In the genomic region with DNA sequence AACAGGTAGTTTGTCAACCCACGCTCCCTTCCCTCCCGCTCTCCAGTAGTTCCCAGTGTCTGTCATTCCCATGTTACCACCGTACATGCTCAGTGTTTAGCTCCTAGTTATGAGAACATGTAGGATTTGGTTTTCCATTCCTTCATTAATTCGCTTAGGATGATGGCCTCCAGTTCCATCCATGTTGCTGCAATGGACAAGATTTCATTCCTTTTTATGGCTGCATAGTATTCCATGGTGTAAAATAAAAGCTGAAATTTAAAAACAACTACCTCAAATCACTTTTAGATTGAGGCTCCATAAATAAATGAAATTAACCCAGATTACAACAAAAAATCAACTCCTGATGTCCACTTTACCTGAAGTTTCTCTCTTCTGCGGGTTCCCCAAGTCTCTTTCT, we compare ENCODE assay signal across 25 cellular contexts.
A peak's percentile ranks its signal among the peaks of the same experiment; 100 is the strongest.
DNase-seq lines count a peak whose midpoint lies in the region; ATAC-seq, FAIRE-seq and TF ChIP-seq lines count a peak whose summit lies in the region.
"Had no signal": no experiment of that assay in that cellular context is flagged by ENCODE, and none has a peak within 500 bp of the region (broad histone marks: within the 10 kb centered on the region; RNA-seq: fewer than 3 reads in every experiment).

No MANE protein-coding gene starts in this region.

- H3K9me3 Mint-ChIP-seq in activated CD4-positive, alpha-beta T cell treated with anti-CD3 and anti-CD28 coated beads, Interleukin-2, amount 10 ng/mL, durations not matched to agents 7 days and 5 days, result no peaks in the 10 kb centered on the region
- H3K9me3 Mint-ChIP-seq in activated naive CD8-positive, alpha-beta T cell treated with anti-CD3 and anti-CD28 coated beads, Interleukin-2, amount 10 ng/mL, durations not matched to agents 7 days and 5 days, result peaks cover 1% of the 10 kb centered on the region
- H3K9me3 Mint-ChIP-seq in activated naive CD8-positive, alpha-beta T cell treated with anti-CD3 and anti-CD28 coated beads for 36 hours, result peaks cover 3% of the 10 kb centered on the region
- peaks cover 0 to 4% (median 1%) of the 10 kb centered on the region in 9 donors for H3K9me3 Mint-ChIP-seq in naive thymus-derived CD8-positive, alpha-beta T cell
- H3K9me3 Mint-ChIP-seq: H9 had no signal

- no peak for FAIRE-seq in K562 (lab: Jason Lieb, UNC)
- FAIRE-seq: A204.1, GM12891, GM18507 had no signal

- TF ChIP-seq EP300 in K562 (IDR thresholded peaks at IDR 0.05; ENCODE audit: low read length), result no peak

- H3K36me3 Mint-ChIP-seq in activated CD4-positive, alpha-beta T cell treated with anti-CD3 and anti-CD28 coated beads, Interleukin-2, amount 10 ng/mL, durations not matched to agents 7 days and 5 days (ENCODE audit: low read depth), result peaks cover 2% of the 10 kb centered on the region
- peaks cover 2% of the 10 kb centered on the region for H3K36me3 Mint-ChIP-seq in activated naive CD8-positive, alpha-beta T cell treated with anti-CD3 and anti-CD28 coated beads, Interleukin-2, amount 10 ng/mL, durations not matched to agents 7 days and 5 days
- H3K36me3 Mint-ChIP-seq in activated naive CD8-positive, alpha-beta T cell treated with anti-CD3 and anti-CD28 coated beads for 36 hours, result no peaks in the 10 kb centered on the region
- H3K36me3 Mint-ChIP-seq in naive thymus-derived CD8-positive, alpha-beta T cell, result no peaks in the 10 kb centered on the region
- H3K36me3 Mint-ChIP-seq: CD4-positive, CD25-positive, alpha-beta regulatory T cell had no signal

- H3K4me1 Mint-ChIP-seq in activated CD4-positive, alpha-beta T cell treated with anti-CD3 and anti-CD28 coated beads, Interleukin-2, amount 10 ng/mL, durations not matched to agents 7 days and 5 days, result peaks cover 27% of the 10 kb centered on the region
- H3K4me1 Mint-ChIP-seq in activated naive CD8-positive, alpha-beta T cell treated with anti-CD3 and anti-CD28 coated beads, Interleukin-2, amount 10 ng/mL, durations not matched to agents 7 days and 5 days, result peaks cover 16% of the 10 kb centered on the region
- peaks cover 37% of the 10 kb centered on the region for H3K4me1 Mint-ChIP-seq in activated naive CD8-positive, alpha-beta T cell treated with anti-CD3 and anti-CD28 coated beads for 36 hours
- peaks cover 30 to 71% (median 49%) of the 10 kb centered on the region in 4 donors for H3K4me1 Mint-ChIP-seq in naive thymus-derived CD8-positive, alpha-beta T cell
- H3K4me1 Mint-ChIP-seq: B cell had no signal

- H3K27ac ChIP-seq in K562 (ENCODE audit: extremely low read depth, low read depth, low read length) (no peak overlapping the region), thyroid gland (no peak overlapping the region)
- H3K27ac ChIP-seq: 22Rv1, BLaER1, C4-2B, GM23248 had no signal

- H3K4me3 ChIP-seq in K562 (no peak overlapping the region), thyroid gland (replicated peaks in 1 of 3) (no peak overlapping the region)
- H3K4me3 ChIP-seq: BLaER1, GM23248 had no signal

- H3K36me3 ChIP-seq in K562 (ENCODE audit: control insufficient read depth, insufficient read depth, low read length) (no peaks in the 10 kb centered on the region), thyroid gland (no peaks in the 10 kb centered on the region)
- H3K36me3 ChIP-seq: BLaER1 had no signal

- no TSS peak for BruUV-seq in K562 (replicated peaks; lab: Mats Ljungman, UMichigan)

- no peak for DNase-seq in activated CD4-positive, alpha-beta T cell treated with anti-CD3 and anti-CD28 coated beads, Interleukin-2, amount 10 ng/mL, durations not matched to agents 7 days and 5 days
- no peak for DNase-seq in activated CD4-positive, alpha-beta T cell treated with anti-CD3 and anti-CD28 coated beads, Interleukin-2, amount 50 U/mL, for 1 hour
- no peak for DNase-seq in activated naive CD8-positive, alpha-beta T cell treated with anti-CD3 and anti-CD28 coated beads, Interleukin-2, amount 10 ng/mL, durations not matched to agents 7 days and 5 days
- no peak for DNase-seq in activated naive CD8-positive, alpha-beta T cell treated with anti-CD3 and anti-CD28 coated beads for 36 hours
- DNase-seq in K562 (ENCODE audit: extremely low read depth in 1 of 4, low spot score in 3 of 4) (no peak), thyroid gland (no peak), NCI-H2227 (lab: John Stamatoyannopoulos, UW; ENCODE audit: unreplicated experiment) (no peak)
- no peak for DNase-seq in naive thymus-derived CD8-positive, alpha-beta T cell
- DNase-seq: Calu3, COR-L47, DMS53, DMS79 treated with DMSO at 0.1 percent for 48 hours, GF-D8, GM23248, H9, HFFc6 had no signal

- no peaks in the 10 kb centered on the region for H3K4me1 ChIP-seq in K562 (replicated peaks in 1 of 2; ENCODE audit: control insufficient read depth in 2 of 2, insufficient read depth in 2 of 2, low read length in 2 of 2)
- H3K4me1 ChIP-seq in thyroid gland, result peaks cover 7 to 20% of the 10 kb centered on the region in 2 donors
- H3K4me1 ChIP-seq: BLaER1 had no signal

- no peaks in the 10 kb centered on the region for H3K27me3 Mint-ChIP-seq in activated CD4-positive, alpha-beta T cell treated with anti-CD3 and anti-CD28 coated beads, Interleukin-2, amount 10 ng/mL, durations not matched to agents 7 days and 5 days
- H3K27me3 Mint-ChIP-seq in activated naive CD8-positive, alpha-beta T cell treated with anti-CD3 and anti-CD28 coated beads, Interleukin-2, amount 10 ng/mL, durations not matched to agents 7 days and 5 days, result peaks cover 2% of the 10 kb centered on the region
- no peaks in the 10 kb centered on the region for H3K27me3 Mint-ChIP-seq in activated naive CD8-positive, alpha-beta T cell treated with anti-CD3 and anti-CD28 coated beads for 36 hours
- no peaks in the 10 kb centered on the region for H3K27me3 Mint-ChIP-seq in naive thymus-derived CD8-positive, alpha-beta T cell

- H3K4me3 Mint-ChIP-seq in activated CD4-positive, alpha-beta T cell treated with anti-CD3 and anti-CD28 coated beads, Interleukin-2, amount 10 ng/mL, durations not matched to agents 7 days and 5 days, result no peak overlapping the region
- H3K4me3 Mint-ChIP-seq in activated naive CD8-positive, alpha-beta T cell treated with anti-CD3 and anti-CD28 coated beads, Interleukin-2, amount 10 ng/mL, durations not matched to agents 7 days and 5 days, result peak overlapping the region; percentile 16
- H3K4me3 Mint-ChIP-seq in activated naive CD8-positive, alpha-beta T cell treated with anti-CD3 and anti-CD28 coated beads for 36 hours, result no peak overlapping the region
- H3K4me3 Mint-ChIP-seq in naive thymus-derived CD8-positive, alpha-beta T cell, result peak overlapping the region in 7 of 10 donors; percentile 19 to 78 (median 62)
- H3K4me3 Mint-ChIP-seq: B cell; CD4-positive, CD25-positive, alpha-beta regulatory T cell; H9; HFFc6 had no signal

- H3K9me1 ChIP-seq in K562 (ENCODE audit: control insufficient read depth, insufficient read depth, low read length), result no peaks in the 10 kb centered on the region

- intact Hi-C loops in K562 (cut with micrococcal nuclease), result no loop called here
- intact Hi-C loops in thyroid gland (cut with DNase I), result no loop called here

- no peaks in the 10 kb centered on the region for H3K79me2 ChIP-seq in K562 (ENCODE audit: control insufficient read depth, insufficient read depth, low read length)

- TF ChIP-seq POLR2A in K562 (conservative IDR thresholded peaks at IDR 0.05) (no peak), thyroid gland (IDR thresholded peaks at IDR 0.05) (no peak)

- TF ChIP-seq RAD21 in K562 (CRISPR knock-in tag; conservative IDR thresholded peaks at IDR 0.05 in 1 of 2, IDR thresholded peaks at IDR 0.05 in 1 of 2), result no peak

- no peaks in the 10 kb centered on the region; the same call in 1 of the 2 replicates for H3K9me3 ChIP-seq in K562 (replicated peaks; ENCODE audit: control insufficient read depth, insufficient read depth, low read depth, low read length)
- no peaks in the 10 kb centered on the region for H3K9me3 ChIP-seq in thyroid gland
- H3K9me3 ChIP-seq: BLaER1 had no signal

- no peak overlapping the region for H2AFZ ChIP-seq in K562 (ENCODE audit: low read depth, low read length)
- H2AFZ ChIP-seq: GM23248 had no signal

- 0 out of 2 replicates have a peak, but pooled peaks cover 3% of the 10 kb centered on the region for H4K20me1 ChIP-seq in K562 (replicated peaks; ENCODE audit: control insufficient read depth, insufficient read depth, low read length)
- H4K20me1 ChIP-seq: BLaER1 had no signal

- POLR2A ChIA-PET in activated CD4-positive, alpha-beta T cell treated with anti-CD3 and anti-CD28 coated beads, Interleukin-2, amount 10 ng/mL, durations not matched to agents 7 days and 5 days (lab: Charles Lee), result no interaction called here
- POLR2A ChIA-PET in activated naive CD8-positive, alpha-beta T cell treated with anti-CD3 and anti-CD28 coated beads, Interleukin-2, amount 10 ng/mL, durations not matched to agents 7 days and 5 days (lab: Charles Lee), result no interaction called here
- POLR2A ChIA-PET in K562 (lab: Yijun Ruan, JAX), result no interaction called here
- POLR2A ChIA-PET in naive thymus-derived CD8-positive, alpha-beta T cell (lab: Charles Lee), result interaction anchor here (1.0 kb wide), 1 partner anchor 15 kb away, joined by 3 read pairs; no protein-coding TSS in a partner anchor

- CTCF ChIA-PET in activated CD4-positive, alpha-beta T cell treated with anti-CD3 and anti-CD28 coated beads, Interleukin-2, amount 10 ng/mL, durations not matched to agents 7 days and 5 days (lab: Charles Lee), result no interaction called here
- CTCF ChIA-PET in K562 (lab: Yijun Ruan, JAX; ENCODE audit: low intra/inter-chr PET ratio), result no interaction called here

- whole genome bisulfite sequencing in K562 (ENCODE audit: insufficient coverage, low coverage, missing lambda C conversion rate), result 9% methylated on average over 5 of the region's 5 CpGs
- 95 to 98% methylated on average over 5 of the region's 5 CpGs for WGBS in thyroid gland, 2 donors

- H3K9ac ChIP-seq in K562 (ENCODE audit: insufficient read depth in 1 of 2, low read depth in 2 of 2, low read length in 2 of 2), result no peak overlapping the region
- H3K9ac ChIP-seq: BLaER1, GM23248 had no signal

- H3K27ac Mint-ChIP-seq in activated CD4-positive, alpha-beta T cell treated with anti-CD3 and anti-CD28 coated beads, Interleukin-2, amount 10 ng/mL, durations not matched to agents 7 days and 5 days, result peak overlapping the region; percentile 41
- H3K27ac Mint-ChIP-seq in activated naive CD8-positive, alpha-beta T cell treated with anti-CD3 and anti-CD28 coated beads, Interleukin-2, amount 10 ng/mL, durations not matched to agents 7 days and 5 days, result no peak overlapping the region
- H3K27ac Mint-ChIP-seq in activated naive CD8-positive, alpha-beta T cell treated with anti-CD3 and anti-CD28 coated beads for 36 hours, result no peak overlapping the region
- peak overlapping the region in 8 of 10 donors; percentile 53 to 91 (median 73) for H3K27ac Mint-ChIP-seq in naive thymus-derived CD8-positive, alpha-beta T cell
- H3K27ac Mint-ChIP-seq: B cell; CD4-positive, CD25-positive, alpha-beta regulatory T cell; H9; HFFc6 had no signal

- ATAC-seq in activated naive CD8-positive, alpha-beta T cell treated with anti-CD3 and anti-CD28 coated beads, Interleukin-2, amount 10 ng/mL, durations not matched to agents 7 days and 5 days (ENCODE audit: low read depth), result no peak
- no peak for ATAC-seq in K562
- ATAC-seq in naive thymus-derived CD8-positive, alpha-beta T cell, result no peak
- ATAC-seq: HCT116 had no signal

- in situ Hi-C loops in K562 (cut with MboI), result no loop called here

- H3K27me3 ChIP-seq in K562 (ENCODE audit: control insufficient read depth in 2 of 2, insufficient read depth in 2 of 2, low read length in 2 of 2), result peaks cover 15 to 23% of the 10 kb centered on the region in 2 experiments
- H3K27me3 ChIP-seq in thyroid gland, result no peaks in the 10 kb centered on the region
- H3K27me3 ChIP-seq: BLaER1 had no signal

- no peak overlapping the region for H3K4me2 ChIP-seq in K562 (ENCODE audit: insufficient read depth, low read length)
- H3K4me2 ChIP-seq: BLaER1 had no signal

- no peak for TF ChIP-seq CTCF in K562 (IDR thresholded peaks at IDR 0.05 in 2 of 3, conservative IDR thresholded peaks at IDR 0.05 in 1 of 3; ENCODE audit: insufficient read depth in 2 of 3, low read depth in 1 of 3, low read length in 3 of 3)
- TF ChIP-seq CTCF in thyroid gland (IDR thresholded peaks at IDR 0.05), result no peak

Comparison
In these comparisons a context has a peak if more than half of its experiments do, and no peak if none do; other contexts are left out.
1. H3K4me3 Mint-ChIP-seq: peak in activated naive CD8-positive, alpha-beta T cell treated with anti-CD3 and anti-CD28 coated beads, Interleukin-2, amount 10 ng/mL, durations not matched to agents 7 days and 5 days (single experiment) and naive thymus-derived CD8-positive, alpha-beta T cell (7 of 10); none in activated CD4-positive, alpha-beta T cell treated with anti-CD3 and anti-CD28 coated beads, Interleukin-2, amount 10 ng/mL, durations not matched to agents 7 days and 5 days (single experiment) and activated naive CD8-positive, alpha-beta T cell treated with anti-CD3 and anti-CD28 coated beads for 36 hours (single experiment).
2. H3K27ac Mint-ChIP-seq: peak in activated CD4-positive, alpha-beta T cell treated with anti-CD3 and anti-CD28 coated beads, Interleukin-2, amount 10 ng/mL, durations not matched to agents 7 days and 5 days (single experiment) and naive thymus-derived CD8-positive, alpha-beta T cell (8 of 10); none in activated naive CD8-positive, alpha-beta T cell treated with anti-CD3 and anti-CD28 coated beads, Interleukin-2, amount 10 ng/mL, durations not matched to agents 7 days and 5 days (single experiment) and activated naive CD8-positive, alpha-beta T cell treated with anti-CD3 and anti-CD28 coated beads for 36 hours (single experiment).